Comparison of ENCODE assay signal across 8 cellular contexts in genomic region chr22:27919222-27919942, GRCh38. TPM values are rescaled to one million over a fixed set of nuclear protein-coding genes. Genes with fewer than 3 reads are reported as not detected.
DNase-seq lines count a peak whose midpoint lies in the region; ATAC-seq and TF ChIP-seq lines count a peak whose summit lies in the region.

PITPNB (minus strand) TSS chr22:27919256; CDS start chr22:27919191, 65 bp downstream.

- ATAC-seq in GM19324 (IDR thresholded peaks at IDR 0.05; ENCODE audit: low FRiP score, unreplicated experiment), result peak; percentile 93
- peak; percentile 75 for ATAC-seq in HG03460 (IDR thresholded peaks at IDR 0.05; ENCODE audit: unreplicated experiment)

- no peaks in the 10 kb centered on the region for H3K36me3 ChIP-seq in BJ (ENCODE audit: control insufficient read depth, insufficient read depth, low read length)

- H3K27ac ChIP-seq in cingulate gyrus (ENCODE audit: low read depth, low read length), result peak within 1 kb of the TSS; percentile 95

- peak; percentile 83 for DNase-seq in BJ (ENCODE audit: low read depth)
- DNase-seq in NCI-H526 (lab: John Stamatoyannopoulos, UW), result peak; percentile 88 to 96
- DNase-seq in activated CD4-positive, alpha-beta T cell treated with anti-CD3 and anti-CD28 coated beads for 48 hours, result peak; percentile 99
- peak; percentile 98 for DNase-seq in kidney tubule cell (ENCODE audit: low spot score)
- peak; percentile 98 to 99 for DNase-seq in stimulated activated CD4-positive, alpha-beta T cell treated with anti-CD3 and anti-CD28 coated beads, Interleukin-1b, Interleukin-23, amount 100 ng/mL, for 1 hour (ENCODE audit: low read depth in 2 of 2)

- H3K27me3 ChIP-seq in BJ (ENCODE audit: control insufficient read depth, insufficient read depth, low read length), result no peaks in the 10 kb centered on the region

- CTCF ChIA-PET in BJ (lab: Yijun Ruan, JAX), result interaction anchor here (1.0 to 2.2 kb wide), 4 partner anchors 10 to 38 kb away, joined by 3 to 9 read pairs (median 3); no protein-coding TSS in a partner anchor

- TF ChIP-seq CTCF in BJ (IDR thresholded peaks at IDR 0.05; ENCODE audit: insufficient read depth, low read depth, low read length), result no peak

- POLR2A ChIA-PET in BJ (lab: Charles Lee), result interaction anchor here (0.6 kb wide), 1 partner anchor 378 kb away, joined by 5 read pairs; no protein-coding TSS in a partner anchor

- peak within 1 kb of the TSS; percentile 99 for H3K4me3 ChIP-seq in BJ (ENCODE audit: low read depth, low read length)

RNA-seq across cellular contexts. Expression of gene PITPNB, which starts in this region (rescaled TPM):
- 24.0 and 39.9 TPM in 2 replicates for polyA plus RNA-seq in BJ (2011; rRNA removed)
- polyA minus RNA-seq in BJ (2011; rRNA and poly(A)+ RNA removed), result 20.9 and 26.2 TPM in 2 replicates

Comparison
In these comparisons a context has a peak if more than half of its experiments do, and no peak if none do; other contexts are left out.
1. Peak in every context shown above with its lines: DNase-seq, ATAC-seq, H3K4me3 ChIP-seq and H3K27ac ChIP-seq.